In genomic region chr22:40714514-40714966, GRCh38 we compare ENCODE assay signal across 12 cellular contexts. TPM values are rescaled to one million over a fixed set of nuclear protein-coding genes. Genes with fewer than 3 reads are reported as not detected.
DNase-seq lines count a peak whose midpoint lies in the region; ATAC-seq, FAIRE-seq and TF ChIP-seq lines count a peak whose summit lies in the region.
"Had no signal": no experiment of that assay in that cellular context is flagged by ENCODE, and none has a peak within 500 bp of the region (broad histone marks: within the 10 kb centered on the region; RNA-seq: fewer than 3 reads in every experiment).

No MANE protein-coding gene starts in this region.

- no peak overlapping the region for H3K4me3 Mint-ChIP-seq in astrocyte (ENCODE audit: unreplicated experiment)
- no peak overlapping the region for H3K4me3 Mint-ChIP-seq in activated T-helper 2 cell treated with anti-CD3 and anti-CD28 coated beads, Interferon-gamma antibody, Interleukin-2, Interleukin-4, amounts not matched to agents 10 μg/mL and 5 μg/mL and 100 μg/mL, durations not matched to agents 14 hours and 24 hours and 36 hours (ENCODE audit: low read depth)
- H3K4me3 Mint-ChIP-seq: CD4-positive, alpha-beta T cell; stimulated activated memory B cell treated with anti-CD40 and anti-IgM and Interleukin-4, amounts not matched to agents 10 μg/mL and 1 μg/mL and 100 μg/mL, for 72 hours; T-helper 1 cell treated with Interleukin-12 subunit alpha and Interleukin-12 subunit beta and Interleukin-4 antibody, amounts not matched to agents 30 μg/mL and 1 μg/mL, for 36 hours had no signal

- POLR2A ChIA-PET in HEK293T (lab: Yijun Ruan, JAX): interaction anchor here (1.4 kb wide), 1 partner anchor 78 kb away, joined by 4 read pairs; the partner anchor contains the start of gene MRTFA

- peaks cover 21% of the 10 kb centered on the region for H3K4me1 Mint-ChIP-seq in astrocyte (ENCODE audit: low read depth, unreplicated experiment)
- H3K4me1 Mint-ChIP-seq in activated T-helper 2 cell treated with anti-CD3 and anti-CD28 coated beads, Interferon-gamma antibody, Interleukin-2, Interleukin-4, amounts not matched to agents 10 μg/mL and 5 μg/mL and 100 μg/mL, durations not matched to agents 14 hours and 24 hours and 36 hours (ENCODE audit: low read depth): peaks cover 26% of the 10 kb centered on the region

- H3K4me3 ChIP-seq in astrocyte (ENCODE audit: insufficient read depth, low read depth, low read length) (peak overlapping the region; percentile 29), left lung (no peak overlapping the region)

- TF ChIP-seq CTCF in astrocyte (IDR thresholded peaks at IDR 0.05; ENCODE audit: insufficient read depth, low read depth, low read length) (no peak), left lung (IDR thresholded peaks at IDR 0.05) (no peak)

- H3K79me2 ChIP-seq in astrocyte (ENCODE audit: insufficient read depth, low read length): no peaks in the 10 kb centered on the region

- no peak overlapping the region for H3K9ac ChIP-seq in astrocyte (ENCODE audit: low read length)
- H3K9ac ChIP-seq: KMS-11 had no signal

- no peaks in the 10 kb centered on the region for H4K20me1 ChIP-seq in astrocyte (ENCODE audit: insufficient read depth, low read length)

- FAIRE-seq in astrocyte (lab: Jason Lieb, UNC): no peak

- no peak overlapping the region for H3K27ac ChIP-seq in astrocyte (ENCODE audit: low read depth, low read length)
- H3K27ac ChIP-seq in left lung: no peak overlapping the region
- H3K27ac ChIP-seq: KMS-11 had no signal

- H3K9me3 Mint-ChIP-seq in astrocyte (ENCODE audit: unreplicated experiment): no peaks in the 10 kb centered on the region
- no peaks in the 10 kb centered on the region for H3K9me3 Mint-ChIP-seq in activated T-helper 2 cell treated with anti-CD3 and anti-CD28 coated beads, Interferon-gamma antibody, Interleukin-2, Interleukin-4, amounts not matched to agents 10 μg/mL and 5 μg/mL and 100 μg/mL, durations not matched to agents 14 hours and 24 hours and 36 hours
- H3K9me3 Mint-ChIP-seq: CD4-positive, alpha-beta T cell; stimulated activated memory B cell treated with anti-CD40 and anti-IgM and Interleukin-4, amounts not matched to agents 10 μg/mL and 1 μg/mL and 100 μg/mL, for 72 hours; T-helper 1 cell treated with Interleukin-12 subunit alpha and Interleukin-12 subunit beta and Interleukin-4 antibody, amounts not matched to agents 30 μg/mL and 1 μg/mL, for 36 hours had no signal

- H3K36me3 Mint-ChIP-seq in astrocyte (ENCODE audit: low read depth, unreplicated experiment): no peaks in the 10 kb centered on the region
- no peaks in the 10 kb centered on the region for H3K36me3 Mint-ChIP-seq in activated T-helper 2 cell treated with anti-CD3 and anti-CD28 coated beads, Interferon-gamma antibody, Interleukin-2, Interleukin-4, amounts not matched to agents 10 μg/mL and 5 μg/mL and 100 μg/mL, durations not matched to agents 14 hours and 24 hours and 36 hours (ENCODE audit: low read depth)
- H3K36me3 Mint-ChIP-seq: stimulated activated memory B cell treated with anti-CD40 and anti-IgM and Interleukin-4, amounts not matched to agents 10 μg/mL and 1 μg/mL and 100 μg/mL, for 72 hours had no signal

- DNase-seq in A172 (ENCODE audit: low spot score) (peak; percentile 43), HEK293T (ENCODE audit: extremely low spot score) (peak; percentile 37), astrocyte (ENCODE audit: low read depth) (peak; percentile 87), left lung (no peak), HUDEP-2 (lab: John Stamatoyannopoulos, UW; ENCODE audit: unreplicated experiment in 76 of 76) (no peak), NCI-H2107 treated with DMSO at 0.1 percent for 48 hours (lab: John Stamatoyannopoulos, UW; ENCODE audit: unreplicated experiment) (no peak)
- DNase-seq in activated effector memory CD4-positive, alpha-beta T cell treated with Interleukin-2 at 50 U/mL for 16 hours: no peak
- no peak for DNase-seq in activated T-helper 2 cell treated with anti-CD3 and anti-CD28 coated beads, Interferon-gamma antibody, Interleukin-2, Interleukin-4, amounts not matched to agents 10 μg/mL and 5 μg/mL and 100 μg/mL, durations not matched to agents 14 hours and 24 hours and 36 hours (ENCODE audit: low spot score)
- DNase-seq: CD4-positive, alpha-beta T cell had no signal

- H3K27me3 Mint-ChIP-seq in astrocyte (ENCODE audit: low read depth, unreplicated experiment): no peaks in the 10 kb centered on the region
- H3K27me3 Mint-ChIP-seq in activated T-helper 2 cell treated with anti-CD3 and anti-CD28 coated beads, Interferon-gamma antibody, Interleukin-2, Interleukin-4, amounts not matched to agents 10 μg/mL and 5 μg/mL and 100 μg/mL, durations not matched to agents 14 hours and 24 hours and 36 hours (ENCODE audit: low read depth): peaks cover 19% of the 10 kb centered on the region
- H3K27me3 Mint-ChIP-seq: CD4-positive, alpha-beta T cell had no signal

- H3K36me3 ChIP-seq in astrocyte (ENCODE audit: insufficient read depth, low read length) (no peaks in the 10 kb centered on the region), left lung (no peaks in the 10 kb centered on the region)

- intact Hi-C loops in left lung (cut with DNase I): no loop called here
- intact Hi-C loops in activated T-helper 2 cell treated with anti-CD3 and anti-CD28 coated beads, Interferon-gamma antibody, Interleukin-2, Interleukin-4, amounts not matched to agents 10 μg/mL and 5 μg/mL and 100 μg/mL, durations not matched to agents 14 hours and 24 hours and 36 hours (cut with micrococcal nuclease): loop anchor here (5.0 kb wide), 2 partner anchors 53 to 103 kb away; partner anchors contain the start of gene SLC25A17

- ATAC-seq in left lung: peak; percentile 9
- ATAC-seq: stimulated activated memory B cell treated with anti-CD40 and anti-IgM and Interleukin-4, amounts not matched to agents 10 μg/mL and 1 μg/mL and 100 μg/mL, for 72 hours had no signal

- CTCF ChIA-PET in HEK293T (lab: Yijun Ruan, JAX): interaction anchor here (0.6 to 2.6 kb wide), 3 partner anchors 20 to 101 kb away, joined by 3 to 11 read pairs (median 5); no protein-coding TSS in a partner anchor

- no peak overlapping the region for H2AFZ ChIP-seq in astrocyte (ENCODE audit: low read depth, low read length)

- H3K27ac Mint-ChIP-seq in astrocyte (ENCODE audit: unreplicated experiment): peak overlapping the region; percentile 29
- H3K27ac Mint-ChIP-seq in activated T-helper 2 cell treated with anti-CD3 and anti-CD28 coated beads, Interferon-gamma antibody, Interleukin-2, Interleukin-4, amounts not matched to agents 10 μg/mL and 5 μg/mL and 100 μg/mL, durations not matched to agents 14 hours and 24 hours and 36 hours: no peak overlapping the region
- H3K27ac Mint-ChIP-seq: CD4-positive, alpha-beta T cell; stimulated activated memory B cell treated with anti-CD40 and anti-IgM and Interleukin-4, amounts not matched to agents 10 μg/mL and 1 μg/mL and 100 μg/mL, for 72 hours; T-helper 1 cell treated with Interleukin-12 subunit alpha and Interleukin-12 subunit beta and Interleukin-4 antibody, amounts not matched to agents 30 μg/mL and 1 μg/mL, for 36 hours had no signal

- H3K4me1 ChIP-seq in astrocyte (ENCODE audit: insufficient read depth, low read length) (peaks cover 21% of the 10 kb centered on the region), left lung (peaks cover 3 to 15% of the 10 kb centered on the region in 2 donors)

- H3K27me3 ChIP-seq in astrocyte (ENCODE audit: insufficient read depth, low read length): peaks cover 20% of the 10 kb centered on the region
- H3K27me3 ChIP-seq in left lung: no peaks in the 10 kb centered on the region

- H3K4me2 ChIP-seq in astrocyte (ENCODE audit: low read length): peak overlapping the region; percentile 71
- H3K4me2 ChIP-seq: KMS-11 had no signal

- H3K9me3 ChIP-seq in astrocyte (ENCODE audit: insufficient read depth, low read depth, low read length) (no peaks in the 10 kb centered on the region), left lung (no peaks in the 10 kb centered on the region)

TF ChIP-seq in HEK293T, 16 proteins besides CTCF, POLR2A, EP300 and RAD21:
- TF ChIP-seq NFRKB (IDR thresholded peaks at IDR 0.05): no peak
- no peak for TF ChIP-seq BHLHE40 (IDR thresholded peaks at IDR 0.05; ENCODE audit: borderline replicate concordance)
- no peak for TF ChIP-seq ZNF384 (IDR thresholded peaks at IDR 0.05)
- TF ChIP-seq FOXM1 (IDR thresholded peaks at IDR 0.05; ENCODE audit: borderline replicate concordance): no peak
- TF ChIP-seq L3MBTL2 (conservative IDR thresholded peaks at IDR 0.05): no peak
- no peak for TF ChIP-seq ARNT (IDR thresholded peaks at IDR 0.05)
- no peak for TF ChIP-seq FOXA1 (IDR thresholded peaks at IDR 0.05)
- no peak for TF ChIP-seq FOXK2 (IDR thresholded peaks at IDR 0.05)
TF ChIP-seq in HEK293T: peak in this region for 0.

RNA-seq across cellular contexts. Expression of gene MCHR1, which starts 35.3 kb away (rescaled TPM):
- total RNA-seq in A172 (2014; rRNA removed; shearing (Covaris generic)): not detected in 2 replicates
- total RNA-seq in astrocyte: 0.96 and 1.8 TPM in 2 replicates
- under 1 TPM in 1 of 2 donors, not detected in 1; 0.23 TPM for total RNA-seq in left lung
- not detected in 2 replicates for total RNA-seq in activated T-helper 2 cell treated with anti-CD3 and anti-CD28 coated beads, Interferon-gamma antibody, Interleukin-2, Interleukin-4, amounts not matched to agents 10 μg/mL and 5 μg/mL and 100 μg/mL, durations not matched to agents 14 hours and 24 hours and 36 hours
- total RNA-seq: CD4-positive, alpha-beta T cell had no signal

Comparison
In these comparisons a context has a peak if more than half of its experiments do, and no peak if none do; other contexts are left out.
1. DNase-seq: peak in A172 (single experiment), HEK293T (single experiment) and astrocyte (single experiment); none in left lung (0 of 2), HUDEP-2 (0 of 76), NCI-H2107 treated with DMSO at 0.1 percent for 48 hours (single experiment), activated effector memory CD4-positive, alpha-beta T cell treated with Interleukin-2 at 50 U/mL for 16 hours (single experiment) and activated T-helper 2 cell treated with anti-CD3 and anti-CD28 coated beads, Interferon-gamma antibody, Interleukin-2, Interleukin-4, amounts not matched to agents 10 μg/mL and 5 μg/mL and 100 μg/mL, durations not matched to agents 14 hours and 24 hours and 36 hours (single experiment).